18 cellular contexts compared by ENCODE assay signal in genomic region chr1:5936621-5937372, GRCh38. TPM values are rescaled to one million over a fixed set of nuclear protein-coding genes. Genes with fewer than 3 reads are reported as not detected.
DNase-seq lines count a peak whose midpoint lies in the region; ATAC-seq, FAIRE-seq and TF ChIP-seq lines count a peak whose summit lies in the region.
"Had no signal": no experiment of that assay in that cellular context is flagged by ENCODE, and none has a peak within 500 bp of the region (broad histone marks: within the 10 kb centered on the region; RNA-seq: fewer than 3 reads in every experiment).

No MANE protein-coding gene starts in this region.

- peak; percentile 68 for DNase-seq in cardiac septum (ENCODE audit: low spot score)
- DNase-seq in left ventricle myocardium inferior = no peak
- no peak for DNase-seq in K562 (ENCODE audit: extremely low read depth in 1 of 4, low spot score in 3 of 4)
- peak; percentile 39 for DNase-seq in neural progenitor cell (ENCODE audit: low spot score)
- DNase-seq in right lobe of liver = no peak
- DNase-seq in hypothalamus (lab: John Stamatoyannopoulos, UW) = no peak
- DNase-seq: C1 segment of cervical spinal cord, COR-L47, IMR-90, NCI-H187 treated with DMSO at 0.1 percent for 48 hours, NCI-H446 treated with DMSO at 0.1 percent for 48 hours, NCI-H82 had no signal

- TF ChIP-seq CTCF in left ventricle myocardium inferior (IDR thresholded peaks at IDR 0.05; ENCODE audit: borderline replicate concordance) = no peak
- no peak for TF ChIP-seq CTCF in K562 (IDR thresholded peaks at IDR 0.05 in 2 of 3, conservative IDR thresholded peaks at IDR 0.05 in 1 of 3; ENCODE audit: insufficient read depth in 2 of 3, low read depth in 1 of 3, low read length in 3 of 3)
- TF ChIP-seq CTCF in neural progenitor cell (IDR thresholded peaks at IDR 0.05) = no peak
- TF ChIP-seq CTCF in right lobe of liver (IDR thresholded peaks at IDR 0.05) = no peak

- TF ChIP-seq POLR2A in K562 (conservative IDR thresholded peaks at IDR 0.05) = no peak
- no peak for TF ChIP-seq POLR2A in right lobe of liver (IDR thresholded peaks at IDR 0.05)

- intact Hi-C loops in cardiac septum (cut with DNase I) (no loop called here), left ventricle myocardium inferior (cut with micrococcal nuclease) (no loop called here), K562 (cut with micrococcal nuclease) (no loop called here), right lobe of liver (cut with DNase I) (no loop called here)

- peaks cover 6% of the 10 kb centered on the region for H3K27me3 Mint-ChIP-seq in neural progenitor cell (ENCODE audit: insufficient read depth, low read depth)

- H3K4me2 ChIP-seq in K562 (ENCODE audit: insufficient read depth, low read length) (no peak overlapping the region), neural progenitor cell (no peak overlapping the region)
- H3K4me2 ChIP-seq: A549 had no signal

- no peak for TF ChIP-seq RAD21 in K562 (CRISPR knock-in tag; conservative IDR thresholded peaks at IDR 0.05 in 1 of 2, IDR thresholded peaks at IDR 0.05 in 1 of 2)

- H3K9me1 ChIP-seq in K562 (ENCODE audit: control insufficient read depth, insufficient read depth, low read length) = no peaks in the 10 kb centered on the region

- H3K4me1 ChIP-seq in left ventricle myocardium inferior = no peaks in the 10 kb centered on the region
- peaks cover 0 to 18% of the 10 kb centered on the region in 2 experiments; a peak in 2 of 5 replicates for H3K4me1 ChIP-seq in K562 (replicated peaks in 1 of 2; ENCODE audit: control insufficient read depth in 2 of 2, insufficient read depth in 2 of 2, low read length in 2 of 2)
- no peaks in the 10 kb centered on the region for H3K4me1 ChIP-seq in neural progenitor cell
- H3K4me1 ChIP-seq in right lobe of liver = peaks cover 0 to 12% (median 4%) of the 10 kb centered on the region in 4 donors
- H3K4me1 ChIP-seq: A549 had no signal

- H3K36me3 ChIP-seq in left ventricle myocardium inferior (peaks cover 33% of the 10 kb centered on the region), K562 (ENCODE audit: control insufficient read depth, insufficient read depth, low read length) (peaks cover 20% of the 10 kb centered on the region; the same call in 2 of the 3 replicates), neural progenitor cell (no peaks in the 10 kb centered on the region), right lobe of liver (no peaks in the 10 kb centered on the region)

- H3K9me3 ChIP-seq in left ventricle myocardium inferior (replicated peaks) (no peaks in the 10 kb centered on the region), K562 (replicated peaks; ENCODE audit: control insufficient read depth, insufficient read depth, low read depth, low read length) (no peaks in the 10 kb centered on the region), neural progenitor cell (ENCODE audit: low read depth) (no peaks in the 10 kb centered on the region), right lobe of liver (no peaks in the 10 kb centered on the region)
- H3K9me3 ChIP-seq: A549 had no signal

- H3K79me2 ChIP-seq in K562 (ENCODE audit: control insufficient read depth, insufficient read depth, low read length) (no peaks in the 10 kb centered on the region), neural progenitor cell (ENCODE audit: low read depth) (no peaks in the 10 kb centered on the region)

- FAIRE-seq in K562 (lab: Jason Lieb, UNC) = no peak
- FAIRE-seq: A549, GM12892, H54 had no signal

- H4K20me1 ChIP-seq in K562 (replicated peaks; ENCODE audit: control insufficient read depth, insufficient read depth, low read length) (no peaks in the 10 kb centered on the region), neural progenitor cell (ENCODE audit: low read depth) (peaks cover 5% of the 10 kb centered on the region)

- H3K36me3 Mint-ChIP-seq in neural progenitor cell = peaks cover 42% of the 10 kb centered on the region

- no TSS peak for BruUV-seq in K562 (replicated peaks; lab: Mats Ljungman, UMichigan)

- CTCF ChIA-PET in K562 (lab: Yijun Ruan, JAX; ENCODE audit: low intra/inter-chr PET ratio) = no interaction called here

- H3K27ac ChIP-seq in left ventricle myocardium inferior (replicated peaks) = no peak overlapping the region
- no peak overlapping the region for H3K27ac ChIP-seq in K562 (ENCODE audit: extremely low read depth, low read depth, low read length)
- no peak overlapping the region for H3K27ac ChIP-seq in neural progenitor cell
- no peak overlapping the region for H3K27ac ChIP-seq in right lobe of liver
- H3K27ac ChIP-seq: A549, SK-N-MC had no signal

- peaks cover 11% of the 10 kb centered on the region for H3K4me1 Mint-ChIP-seq in neural progenitor cell

- H3K9ac ChIP-seq in K562 (ENCODE audit: insufficient read depth in 1 of 2, low read depth in 2 of 2, low read length in 2 of 2) = peak overlapping the region in 1 of 2 experiments; percentile 41; a peak in 2 of 4 replicates
- H3K9ac ChIP-seq in neural progenitor cell = no peak overlapping the region

- ATAC-seq in K562 (no peak), HG03039 (IDR thresholded peaks at IDR 0.05; ENCODE audit: unreplicated experiment) (no peak), right lobe of liver (no peak), HG03196 (IDR thresholded peaks at IDR 0.05; ENCODE audit: unreplicated experiment) (no peak)
- ATAC-seq: A549 had no signal

- in situ Hi-C loops in K562 (cut with MboI) = no loop called here

- H2AFZ ChIP-seq in K562 (ENCODE audit: low read depth, low read length) (no peak overlapping the region), neural progenitor cell (replicated peaks) (no peak overlapping the region)

- no peak overlapping the region for H3K27ac Mint-ChIP-seq in neural progenitor cell

- no peak for TF ChIP-seq EP300 in K562 (IDR thresholded peaks at IDR 0.05; ENCODE audit: low read length)

- H3K9me3 Mint-ChIP-seq in neural progenitor cell = no peaks in the 10 kb centered on the region

- H3K27me3 ChIP-seq in left ventricle myocardium inferior (ENCODE audit: low read depth) (no peaks in the 10 kb centered on the region), K562 (ENCODE audit: control insufficient read depth in 2 of 2, insufficient read depth in 2 of 2, low read length in 2 of 2) (no peaks in the 10 kb centered on the region), neural progenitor cell (no peaks in the 10 kb centered on the region), right lobe of liver (no peaks in the 10 kb centered on the region)

- POLR2A ChIA-PET in K562 (lab: Yijun Ruan, JAX) = interaction anchor here (0.7 to 2.0 kb wide), 2 partner anchors 17 to 19 kb away, joined by 5 to 12 read pairs; no protein-coding TSS in a partner anchor

- 87% methylated on average over 12 of the region's 13 CpGs for WGBS in K562 (ENCODE audit: insufficient coverage, low coverage, missing lambda C conversion rate)
- WGBS in right lobe of liver (ENCODE audit: insufficient coverage, low coverage, low lambda C conversion rate, missing lambda C conversion rate) = 87% methylated on average over 4 of the region's 13 CpGs

- peaks cover 9% of the 10 kb centered on the region for H3F3A ChIP-seq in neural progenitor cell (ENCODE audit: low read depth)

- H3K4me3 Mint-ChIP-seq in neural progenitor cell = no peak overlapping the region

- H3K4me3 ChIP-seq in left ventricle myocardium inferior = no peak overlapping the region
- no peak overlapping the region for H3K4me3 ChIP-seq in K562
- no peak overlapping the region for H3K4me3 ChIP-seq in neural progenitor cell
- no peak overlapping the region for H3K4me3 ChIP-seq in right lobe of liver
- H3K4me3 ChIP-seq: A549, SK-N-MC had no signal

TF ChIP-seq in K562, 482 proteins besides CTCF, POLR2A, EP300 and RAD21:
- no peak for TF ChIP-seq BHLHE40 (IDR thresholded peaks at IDR 0.05; ENCODE audit: low read length)
- peak; percentile 31; the same call in 1 of the 2 replicates for TF ChIP-seq NFIC (IDR thresholded peaks at IDR 0.05)
- no peak for TF ChIP-seq BACH1 (tag; IDR thresholded peaks at IDR 0.05)
- TF ChIP-seq EGR1 (conservative IDR thresholded peaks at IDR 0.05) = peak; percentile 39; the same call in 1 of the 2 replicates

RNA-seq across cellular contexts. Expression of gene NPHP4, which starts 55.4 kb away (rescaled TPM):
- total RNA-seq in cardiac septum = 6.6 TPM
- 3.7 TPM for total RNA-seq in left ventricle myocardium inferior
- total RNA-seq in K562 (2011; cell fraction: chromatin; rRNA removed; ENCODE audit: low replicate concordance) = 82.6 and 164 TPM in 2 replicates
- 73.7 and 83.2 TPM in 2 replicates for total RNA-seq in K562 (2011; cell fraction: nucleolus; rRNA removed)
- 59.2 and 65.8 TPM in 2 replicates for total RNA-seq in K562 (2011; cell fraction: nucleoplasm; rRNA removed)
- 10.5 and 11.0 TPM in 2 replicates for total RNA-seq in K562 (2014; rRNA removed)
- total RNA-seq in K562 (2014; rRNA removed; fragmentation: Illumina TruSeq; extraction: Trizol) = 3.3 and 4.8 TPM in 2 replicates
- 6.2 and 6.9 TPM in 2 replicates for total RNA-seq in K562 (2015; rRNA removed; fragmentation: Illumina TruSeq; extraction: Trizol)
- 23.3 and 26.2 TPM in 2 replicates for total RNA-seq in K562 (2021)
- 6.7 and 9.8 TPM in 2 replicates for polyA plus RNA-seq in K562 (2011; rRNA removed)
- 4.6 and 7.6 TPM in 2 replicates for polyA plus RNA-seq in K562 (2011; cell fraction: cytosol; rRNA removed)
- 71.9 and 106 TPM in 2 replicates for polyA plus RNA-seq in K562 (2011; cell fraction: nucleus; rRNA removed)
- polyA plus RNA-seq in K562 (2012) = 12.4 and 19.3 TPM in 2 replicates
- polyA plus RNA-seq in K562 (2014; fragmentation: Illumina TruSeq; extraction: Trizol) = 9.6 and 10.4 TPM in 2 replicates
- under 1 TPM; 0.52 to 0.77 TPM for polyA plus RNA-seq in K562 (2014; fragmentation: Nextera tagmentation; extraction: Ambion mirVana)
- 13.9 and 15.3 TPM in 2 replicates for polyA plus RNA-seq in K562 (2014; rRNA removed)
- 7.0 and 7.9 TPM in 2 replicates for polyA minus RNA-seq in K562 (2011; rRNA and poly(A)+ RNA removed)
- polyA minus RNA-seq in K562 (2011; cell fraction: cytosol; rRNA and poly(A)+ RNA removed) = 10.7 and 12.6 TPM in 2 replicates
- polyA minus RNA-seq in K562 (2011; cell fraction: nucleus; rRNA and poly(A)+ RNA removed) = 31.6 and 34.4 TPM in 2 replicates
- 8.9 and 13.0 TPM in 2 replicates for total RNA-seq in neural progenitor cell (ENCODE audit: low replicate concordance)
- total RNA-seq in right lobe of liver = 1 to 10 TPM; 1.5 to 6.0 (median 2.0) TPM

Comparison
In these comparisons a context has a peak if more than half of its experiments do, and no peak if none do; other contexts are left out.
1. DNase-seq: peak in cardiac septum (single experiment) and neural progenitor cell (single experiment); none in left ventricle myocardium inferior (single experiment), K562 (0 of 4), right lobe of liver (0 of 3) and hypothalamus (0 of 51).